1 cellular context compared by ENCODE assay signal in the genomic region with DNA sequence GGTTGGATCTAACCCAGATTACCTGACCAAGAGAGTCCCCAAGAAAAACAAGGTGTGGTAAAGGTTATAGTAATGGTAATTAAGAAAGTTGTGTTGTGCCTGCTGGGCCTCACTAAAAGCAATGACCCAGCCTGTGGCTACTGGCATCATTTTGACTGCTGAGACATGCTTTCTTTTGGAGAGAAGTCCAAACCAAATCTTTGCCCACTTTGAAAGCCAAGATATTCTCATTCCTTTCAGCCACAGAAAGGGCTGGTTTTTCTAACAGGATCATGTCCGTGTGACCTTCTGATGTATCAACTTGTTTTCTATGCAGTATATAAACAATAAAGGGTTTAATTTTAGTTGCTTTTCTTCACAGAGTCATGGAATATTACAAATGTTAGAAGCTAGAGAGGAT.
TF ChIP-seq lines count a peak whose summit lies in the region.

No MANE protein-coding gene starts in this region.

TF ChIP-seq in GM23338, 12 proteins besides CTCF, POLR2A, EP300 and RAD21 (continued from another document):
- TF ChIP-seq, protein P1, sequence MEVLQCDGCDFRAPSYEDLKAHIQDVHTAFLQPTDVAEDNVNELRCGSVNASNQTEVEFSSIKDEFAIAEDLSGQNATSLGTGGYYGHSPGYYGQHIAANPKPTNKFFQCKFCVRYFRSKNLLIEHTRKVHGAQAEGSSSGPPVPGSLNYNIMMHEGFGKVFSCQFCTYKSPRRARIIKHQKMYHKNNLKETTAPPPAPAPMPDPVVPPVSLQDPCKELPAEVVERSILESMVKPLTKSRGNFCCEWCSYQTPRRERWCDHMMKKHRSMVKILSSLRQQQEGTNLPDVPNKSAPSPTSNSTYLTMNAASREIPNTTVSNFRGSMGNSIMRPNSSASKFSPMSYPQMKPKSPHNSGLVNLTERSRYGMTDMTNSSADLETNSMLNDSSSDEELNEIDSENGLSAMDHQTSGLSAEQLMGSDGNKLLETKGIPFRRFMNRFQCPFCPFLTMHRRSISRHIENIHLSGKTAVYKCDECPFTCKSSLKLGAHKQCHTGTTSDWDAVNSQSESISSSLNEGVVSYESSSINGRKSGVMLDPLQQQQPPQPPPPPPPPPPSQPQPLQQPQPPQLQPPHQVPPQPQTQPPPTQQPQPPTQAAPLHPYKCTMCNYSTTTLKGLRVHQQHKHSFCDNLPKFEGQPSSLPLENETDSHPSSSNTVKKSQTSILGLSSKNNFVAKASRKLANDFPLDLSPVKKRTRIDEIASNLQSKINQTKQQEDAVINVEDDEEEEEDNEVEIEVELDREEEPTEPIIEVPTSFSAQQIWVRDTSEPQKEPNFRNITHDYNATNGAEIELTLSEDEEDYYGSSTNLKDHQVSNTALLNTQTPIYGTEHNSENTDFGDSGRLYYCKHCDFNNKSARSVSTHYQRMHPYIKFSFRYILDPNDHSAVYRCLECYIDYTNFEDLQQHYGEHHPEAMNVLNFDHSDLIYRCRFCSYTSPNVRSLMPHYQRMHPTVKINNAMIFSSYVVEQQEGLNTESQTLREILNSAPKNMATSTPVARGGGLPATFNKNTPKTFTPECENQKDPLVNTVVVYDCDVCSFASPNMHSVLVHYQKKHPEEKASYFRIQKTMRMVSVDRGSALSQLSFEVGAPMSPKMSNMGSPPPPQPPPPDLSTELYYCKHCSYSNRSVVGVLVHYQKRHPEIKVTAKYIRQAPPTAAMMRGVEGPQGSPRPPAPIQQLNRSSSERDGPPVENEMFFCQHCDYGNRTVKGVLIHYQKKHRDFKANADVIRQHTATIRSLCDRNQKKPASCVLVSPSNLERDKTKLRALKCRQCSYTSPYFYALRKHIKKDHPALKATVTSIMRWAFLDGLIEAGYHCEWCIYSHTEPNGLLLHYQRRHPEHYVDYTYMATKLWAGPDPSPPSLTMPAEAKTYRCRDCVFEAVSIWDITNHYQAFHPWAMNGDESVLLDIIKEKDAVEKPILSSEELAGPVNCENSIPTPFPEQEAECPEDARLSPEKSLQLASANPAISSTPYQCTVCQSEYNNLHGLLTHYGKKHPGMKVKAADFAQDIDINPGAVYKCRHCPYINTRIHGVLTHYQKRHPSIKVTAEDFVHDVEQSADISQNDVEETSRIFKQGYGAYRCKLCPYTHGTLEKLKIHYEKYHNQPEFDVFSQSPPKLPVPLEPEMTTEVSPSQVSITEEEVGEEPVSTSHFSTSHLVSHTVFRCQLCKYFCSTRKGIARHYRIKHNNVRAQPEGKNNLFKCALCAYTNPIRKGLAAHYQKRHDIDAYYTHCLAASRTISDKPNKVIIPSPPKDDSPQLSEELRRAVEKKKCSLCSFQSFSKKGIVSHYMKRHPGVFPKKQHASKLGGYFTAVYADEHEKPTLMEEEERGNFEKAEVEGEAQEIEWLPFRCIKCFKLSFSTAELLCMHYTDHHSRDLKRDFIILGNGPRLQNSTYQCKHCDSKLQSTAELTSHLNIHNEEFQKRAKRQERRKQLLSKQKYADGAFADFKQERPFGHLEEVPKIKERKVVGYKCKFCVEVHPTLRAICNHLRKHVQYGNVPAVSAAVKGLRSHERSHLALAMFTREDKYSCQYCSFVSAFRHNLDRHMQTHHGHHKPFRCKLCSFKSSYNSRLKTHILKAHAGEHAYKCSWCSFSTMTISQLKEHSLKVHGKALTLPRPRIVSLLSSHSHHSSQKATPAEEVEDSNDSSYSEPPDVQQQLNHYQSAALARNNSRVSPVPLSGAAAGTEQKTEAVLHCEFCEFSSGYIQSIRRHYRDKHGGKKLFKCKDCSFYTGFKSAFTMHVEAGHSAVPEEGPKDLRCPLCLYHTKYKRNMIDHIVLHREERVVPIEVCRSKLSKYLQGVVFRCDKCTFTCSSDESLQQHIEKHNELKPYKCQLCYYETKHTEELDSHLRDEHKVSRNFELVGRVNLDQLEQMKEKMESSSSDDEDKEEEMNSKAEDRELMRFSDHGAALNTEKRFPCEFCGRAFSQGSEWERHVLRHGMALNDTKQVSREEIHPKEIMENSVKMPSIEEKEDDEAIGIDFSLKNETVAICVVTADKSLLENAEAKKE (CRISPR knock-in tag; IDR thresholded peaks at IDR 0.05), result no peak
- TF ChIP-seq, protein P2, sequence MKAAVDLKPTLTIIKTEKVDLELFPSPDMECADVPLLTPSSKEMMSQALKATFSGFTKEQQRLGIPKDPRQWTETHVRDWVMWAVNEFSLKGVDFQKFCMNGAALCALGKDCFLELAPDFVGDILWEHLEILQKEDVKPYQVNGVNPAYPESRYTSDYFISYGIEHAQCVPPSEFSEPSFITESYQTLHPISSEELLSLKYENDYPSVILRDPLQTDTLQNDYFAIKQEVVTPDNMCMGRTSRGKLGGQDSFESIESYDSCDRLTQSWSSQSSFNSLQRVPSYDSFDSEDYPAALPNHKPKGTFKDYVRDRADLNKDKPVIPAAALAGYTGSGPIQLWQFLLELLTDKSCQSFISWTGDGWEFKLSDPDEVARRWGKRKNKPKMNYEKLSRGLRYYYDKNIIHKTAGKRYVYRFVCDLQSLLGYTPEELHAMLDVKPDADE (IDR thresholded peaks at IDR 0.05), result no peak
- TF ChIP-seq, protein P3, sequence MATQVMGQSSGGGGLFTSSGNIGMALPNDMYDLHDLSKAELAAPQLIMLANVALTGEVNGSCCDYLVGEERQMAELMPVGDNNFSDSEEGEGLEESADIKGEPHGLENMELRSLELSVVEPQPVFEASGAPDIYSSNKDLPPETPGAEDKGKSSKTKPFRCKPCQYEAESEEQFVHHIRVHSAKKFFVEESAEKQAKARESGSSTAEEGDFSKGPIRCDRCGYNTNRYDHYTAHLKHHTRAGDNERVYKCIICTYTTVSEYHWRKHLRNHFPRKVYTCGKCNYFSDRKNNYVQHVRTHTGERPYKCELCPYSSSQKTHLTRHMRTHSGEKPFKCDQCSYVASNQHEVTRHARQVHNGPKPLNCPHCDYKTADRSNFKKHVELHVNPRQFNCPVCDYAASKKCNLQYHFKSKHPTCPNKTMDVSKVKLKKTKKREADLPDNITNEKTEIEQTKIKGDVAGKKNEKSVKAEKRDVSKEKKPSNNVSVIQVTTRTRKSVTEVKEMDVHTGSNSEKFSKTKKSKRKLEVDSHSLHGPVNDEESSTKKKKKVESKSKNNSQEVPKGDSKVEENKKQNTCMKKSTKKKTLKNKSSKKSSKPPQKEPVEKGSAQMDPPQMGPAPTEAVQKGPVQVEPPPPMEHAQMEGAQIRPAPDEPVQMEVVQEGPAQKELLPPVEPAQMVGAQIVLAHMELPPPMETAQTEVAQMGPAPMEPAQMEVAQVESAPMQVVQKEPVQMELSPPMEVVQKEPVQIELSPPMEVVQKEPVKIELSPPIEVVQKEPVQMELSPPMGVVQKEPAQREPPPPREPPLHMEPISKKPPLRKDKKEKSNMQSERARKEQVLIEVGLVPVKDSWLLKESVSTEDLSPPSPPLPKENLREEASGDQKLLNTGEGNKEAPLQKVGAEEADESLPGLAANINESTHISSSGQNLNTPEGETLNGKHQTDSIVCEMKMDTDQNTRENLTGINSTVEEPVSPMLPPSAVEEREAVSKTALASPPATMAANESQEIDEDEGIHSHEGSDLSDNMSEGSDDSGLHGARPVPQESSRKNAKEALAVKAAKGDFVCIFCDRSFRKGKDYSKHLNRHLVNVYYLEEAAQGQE (IDR thresholded peaks at IDR 0.05; ENCODE audit: unreplicated experiment), result no peak
- TF ChIP-seq NANOG (IDR thresholded peaks at IDR 0.05; ENCODE audit: borderline replicate concordance), result no peak
- TF ChIP-seq EZH2phosphoT487 (IDR thresholded peaks at IDR 0.05; ENCODE audit: unreplicated experiment), result no peak
- TF ChIP-seq CREB1 (CRISPR knock-in tag; IDR thresholded peaks at IDR 0.05; ENCODE audit: low read depth), result no peak
